ENCODE assay signal across 24 cellular contexts in the genomic region with DNA sequence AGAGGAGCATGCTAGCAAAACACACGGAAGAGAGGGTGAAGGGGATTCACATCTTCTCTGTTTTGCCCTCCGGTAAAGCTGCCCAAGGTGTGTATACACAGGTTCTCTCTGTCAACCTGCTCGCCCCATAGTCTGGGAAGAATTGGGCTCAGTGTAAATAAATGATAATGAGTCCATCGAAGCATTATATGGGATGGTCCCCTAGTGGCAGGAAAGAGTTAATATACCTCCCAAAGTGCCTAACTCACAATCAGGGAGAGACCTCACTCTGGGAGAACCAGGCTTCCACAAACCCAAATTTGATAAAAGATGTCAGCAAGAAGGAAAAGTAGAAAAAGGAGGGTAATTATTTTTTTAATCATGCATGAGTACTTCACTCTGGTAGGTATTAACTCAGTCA.
A peak's percentile ranks its signal among the peaks of the same experiment; 100 is the strongest.
DNase-seq lines count a peak whose midpoint lies in the region; ATAC-seq, FAIRE-seq and TF ChIP-seq lines count a peak whose summit lies in the region.
"Had no signal": no experiment of that assay in that cellular context is flagged by ENCODE, and none has a peak within 500 bp of the region (broad histone marks: within the 10 kb centered on the region; RNA-seq: fewer than 3 reads in every experiment).

No MANE protein-coding gene starts in this region.

- H3K79me2 ChIP-seq in HepG2 (ENCODE audit: insufficient read depth, low read length) = no peaks in the 10 kb centered on the region

- TF ChIP-seq CTCF in HepG2 (CRISPR knock-in tag; IDR thresholded peaks at IDR 0.05) (no peak), right lobe of liver (IDR thresholded peaks at IDR 0.05) (no peak), WTC11 (IDR thresholded peaks at IDR 0.05) (no peak; the same call in 1 of the 2 replicates)

- 0% methylated on average over 4 of the region's 4 CpGs for WGBS in HepG2 (ENCODE audit: low lambda C conversion rate)
- WGBS in right lobe of liver (ENCODE audit: insufficient coverage, low coverage, low lambda C conversion rate, missing lambda C conversion rate) = 64% methylated on average over 4 of the region's 4 CpGs

- no peaks in the 10 kb centered on the region for H3K27me3 Mint-ChIP-seq in WTC11 (ENCODE audit: low read depth)
- H3K27me3 Mint-ChIP-seq: CD4-positive, CD25-positive, alpha-beta regulatory T cell had no signal

- no peak overlapping the region for H3K27ac Mint-ChIP-seq in WTC11
- H3K27ac Mint-ChIP-seq: B cell; CD4-positive, CD25-positive, alpha-beta regulatory T cell; T-helper 1 cell treated with Interleukin-12 subunit alpha and Interleukin-12 subunit beta and Interleukin-4 antibody, amounts not matched to agents 30 μg/mL and 1 μg/mL, for 36 hours had no signal

- H4K20me1 ChIP-seq in HepG2 (ENCODE audit: insufficient read depth, low read length) = no peaks in the 10 kb centered on the region

- peaks cover 22% of the 10 kb centered on the region for H3K4me1 Mint-ChIP-seq in WTC11
- H3K4me1 Mint-ChIP-seq: B cell; CD4-positive, CD25-positive, alpha-beta regulatory T cell had no signal

- H3K9me3 Mint-ChIP-seq in WTC11 = 0 out of 2 replicates have a peak, but pooled peaks cover under 1% of the 10 kb centered on the region

- DNase-seq in HepG2 (ENCODE audit: low spot score) = no peak
- DNase-seq in right lobe of liver = no peak
- DNase-seq in H7 = peak; percentile 21
- no peak for DNase-seq in WTC11 (ENCODE audit: low spot score)
- DNase-seq in COLO829 (ENCODE audit: low spot score) = no peak
- no peak for DNase-seq in activated naive CD4-positive, alpha-beta T cell treated with anti-CD3 and anti-CD28 coated beads, Interleukin-2, amount 50 U/mL, for 16 hours
- no peak for DNase-seq in NCI-H1694 treated with DMSO at 0.1 percent for 48 hours (lab: John Stamatoyannopoulos, UW)
- DNase-seq: CD4-positive, CD25-positive, alpha-beta regulatory T cell; COR-L47; IMR-90; NCI-H1417; NCI-H187 treated with DMSO at 0.1 percent for 48 hours; NCI-H2107; NCI-H446 treated with DMSO at 0.1 percent for 48 hours; NCI-H526 treated with DMSO at 0.1 percent for 48 hours; OCI-M1; SHP77 had no signal

- H3K4me3 ChIP-seq in HepG2 (replicated peaks in 1 of 3; ENCODE audit: insufficient read depth in 1 of 3, low read depth in 2 of 3, low read length in 3 of 3) = no peak overlapping the region
- no peak overlapping the region for H3K4me3 ChIP-seq in right lobe of liver
- H3K4me3 ChIP-seq in H7 (ENCODE audit: insufficient read depth, low read depth, low read length) = no peak overlapping the region
- H3K4me3 ChIP-seq: A549 had no signal

- in situ Hi-C loops in HepG2 (cut with HindIII; ENCODE audit: extremely low pct_ligation_motif_present, low pct_unique_long_range_greater_than_20kb) = no loop called here

- H3K9me3 ChIP-seq in HepG2 (ENCODE audit: low read length) (peaks cover 4% of the 10 kb centered on the region; the same call in 1 of the 2 replicates), right lobe of liver (no peaks in the 10 kb centered on the region)
- H3K9me3 ChIP-seq: A549 had no signal

- no TSS peak for BruUV-seq in HepG2 (replicated peaks; lab: Mats Ljungman, UMichigan)

- POLR2A ChIA-PET in HepG2 (lab: Yijun Ruan, JAX) = no interaction called here
- POLR2A ChIA-PET in WTC11 (lab: Charles Lee) = no interaction called here

- TF ChIP-seq POLR2A in HepG2 (IDR thresholded peaks at IDR 0.05; ENCODE audit: insufficient read depth in 1 of 2, low read depth in 2 of 2, low read length in 2 of 2) = no peak
- TF ChIP-seq POLR2A in right lobe of liver (IDR thresholded peaks at IDR 0.05) = no peak

- CTCF ChIA-PET in HepG2 (lab: Yijun Ruan, JAX; ENCODE audit: low intra/inter-chr PET ratio, low total read pairs) = no interaction called here
- CTCF ChIA-PET in WTC11 (lab: Charles Lee) = no interaction called here

- H3K27ac ChIP-seq in HepG2 (ENCODE audit: extremely low read length, insufficient read depth, low read length) (no peak overlapping the region), right lobe of liver (no peak overlapping the region)
- H3K27ac ChIP-seq: A549, KMS-11 had no signal

- intact Hi-C loops in HepG2 (cut with micrococcal nuclease; ENCODE audit: unreplicated experiment) = no loop called here
- intact Hi-C loops in right lobe of liver (cut with DNase I) = no loop called here

- H3K4me2 ChIP-seq in HepG2 (ENCODE audit: low read depth, low read length) = no peak overlapping the region
- H3K4me2 ChIP-seq: A549, KMS-11 had no signal

- no peak for TF ChIP-seq EP300 in HepG2 (IDR thresholded peaks at IDR 0.05; ENCODE audit: low read depth in 2 of 2, low read length in 2 of 2)
- no peak for TF ChIP-seq EP300 in HepG2 (CRISPR knock-in tag; IDR thresholded peaks at IDR 0.05; ENCODE audit: borderline replicate concordance)

- H2AFZ ChIP-seq in HepG2 (ENCODE audit: low read length) = no peak overlapping the region

- H3K4me1 ChIP-seq in HepG2 (ENCODE audit: insufficient read depth, low read length) (no peaks in the 10 kb centered on the region), right lobe of liver (no peaks in the 10 kb centered on the region)
- H3K4me1 ChIP-seq: A549 had no signal

- no peaks in the 10 kb centered on the region for H3K36me3 Mint-ChIP-seq in WTC11
- H3K36me3 Mint-ChIP-seq: CD4-positive, CD25-positive, alpha-beta regulatory T cell had no signal

- ATAC-seq in HepG2 (no peak), right lobe of liver (no peak), WTC11 (peak; percentile 78), GM19023 (IDR thresholded peaks at IDR 0.05; ENCODE audit: unreplicated experiment) (no peak)
- ATAC-seq: A549, HCT116 had no signal

- no peak for TF ChIP-seq RAD21 in HepG2 (CRISPR knock-in tag; IDR thresholded peaks at IDR 0.05)

- no peak for FAIRE-seq in HepG2 (lab: Jason Lieb, UNC)
- FAIRE-seq: A549, HTR-8/SVneo had no signal

- H3K27me3 ChIP-seq in HepG2 (ENCODE audit: control insufficient read depth in 1 of 2, insufficient read depth in 2 of 2, low read length in 2 of 2) (no peaks in the 10 kb centered on the region), right lobe of liver (no peaks in the 10 kb centered on the region), H7 (ENCODE audit: control insufficient read depth, insufficient read depth, low read length) (no peaks in the 10 kb centered on the region)

- no peaks in the 10 kb centered on the region for H3K36me3 ChIP-seq in HepG2 (replicated peaks in 1 of 2; ENCODE audit: control insufficient read depth in 1 of 2, insufficient read depth in 2 of 2, low read length in 2 of 2)
- H3K36me3 ChIP-seq in right lobe of liver = no peaks in the 10 kb centered on the region
- H3K36me3 ChIP-seq in H7 (replicated peaks; ENCODE audit: control insufficient read depth, insufficient read depth, low read length) = no peaks in the 10 kb centered on the region

- H3K9ac ChIP-seq in HepG2 (ENCODE audit: insufficient read depth, low read depth, low read length) = no peak overlapping the region
- H3K9ac ChIP-seq: KMS-11 had no signal

- no peak overlapping the region for H3K4me3 Mint-ChIP-seq in WTC11
- H3K4me3 Mint-ChIP-seq: B cell; CD4-positive, CD25-positive, alpha-beta regulatory T cell; T-helper 1 cell treated with Interleukin-12 subunit alpha and Interleukin-12 subunit beta and Interleukin-4 antibody, amounts not matched to agents 30 μg/mL and 1 μg/mL, for 36 hours had no signal

TF ChIP-seq in HepG2, 621 proteins besides CTCF, POLR2A, EP300 and RAD21 (continues in another document):
- TF ChIP-seq, protein P1, sequence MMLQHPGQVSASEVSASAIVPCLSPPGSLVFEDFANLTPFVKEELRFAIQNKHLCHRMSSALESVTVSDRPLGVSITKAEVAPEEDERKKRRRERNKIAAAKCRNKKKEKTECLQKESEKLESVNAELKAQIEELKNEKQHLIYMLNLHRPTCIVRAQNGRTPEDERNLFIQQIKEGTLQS (CRISPR knock-in tag; IDR thresholded peaks at IDR 0.05) = no peak
- no peak for TF ChIP-seq ZSCAN22 (CRISPR knock-in tag; IDR thresholded peaks at IDR 0.05)

TF ChIP-seq in WTC11, 78 proteins besides CTCF, POLR2A, EP300 and RAD21 (continues in another document):
- no peak for TF ChIP-seq GABPB1 (CRISPR knock-in tag; IDR thresholded peaks at IDR 0.05)
- TF ChIP-seq ZNF423 (CRISPR knock-in tag; IDR thresholded peaks at IDR 0.05) = no peak
- no peak for TF ChIP-seq OVOL2 (CRISPR knock-in tag; IDR thresholded peaks at IDR 0.05; ENCODE audit: borderline replicate concordance)
- TF ChIP-seq, protein P2, sequence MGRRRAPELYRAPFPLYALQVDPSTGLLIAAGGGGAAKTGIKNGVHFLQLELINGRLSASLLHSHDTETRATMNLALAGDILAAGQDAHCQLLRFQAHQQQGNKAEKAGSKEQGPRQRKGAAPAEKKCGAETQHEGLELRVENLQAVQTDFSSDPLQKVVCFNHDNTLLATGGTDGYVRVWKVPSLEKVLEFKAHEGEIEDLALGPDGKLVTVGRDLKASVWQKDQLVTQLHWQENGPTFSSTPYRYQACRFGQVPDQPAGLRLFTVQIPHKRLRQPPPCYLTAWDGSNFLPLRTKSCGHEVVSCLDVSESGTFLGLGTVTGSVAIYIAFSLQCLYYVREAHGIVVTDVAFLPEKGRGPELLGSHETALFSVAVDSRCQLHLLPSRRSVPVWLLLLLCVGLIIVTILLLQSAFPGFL (CRISPR knock-in tag; IDR thresholded peaks at IDR 0.05; ENCODE audit: borderline replicate concordance) = no peak
- TF ChIP-seq JAZF1 (CRISPR knock-in tag; IDR thresholded peaks at IDR 0.05) = no peak
- no peak for TF ChIP-seq SP1 (CRISPR knock-in tag; conservative IDR thresholded peaks at IDR 0.05)
- TF ChIP-seq NFYB (CRISPR knock-in tag; conservative IDR thresholded peaks at IDR 0.05; ENCODE audit: low read depth) = no peak
- TF ChIP-seq, protein P3, sequence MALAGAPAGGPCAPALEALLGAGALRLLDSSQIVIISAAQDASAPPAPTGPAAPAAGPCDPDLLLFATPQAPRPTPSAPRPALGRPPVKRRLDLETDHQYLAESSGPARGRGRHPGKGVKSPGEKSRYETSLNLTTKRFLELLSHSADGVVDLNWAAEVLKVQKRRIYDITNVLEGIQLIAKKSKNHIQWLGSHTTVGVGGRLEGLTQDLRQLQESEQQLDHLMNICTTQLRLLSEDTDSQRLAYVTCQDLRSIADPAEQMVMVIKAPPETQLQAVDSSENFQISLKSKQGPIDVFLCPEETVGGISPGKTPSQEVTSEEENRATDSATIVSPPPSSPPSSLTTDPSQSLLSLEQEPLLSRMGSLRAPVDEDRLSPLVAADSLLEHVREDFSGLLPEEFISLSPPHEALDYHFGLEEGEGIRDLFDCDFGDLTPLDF (CRISPR knock-in tag; IDR thresholded peaks at IDR 0.05) = no peak
- no peak for TF ChIP-seq ZNF232 (CRISPR knock-in tag; IDR thresholded peaks at IDR 0.05)
- no peak for TF ChIP-seq JUN (CRISPR knock-in tag; IDR thresholded peaks at IDR 0.05)
- TF ChIP-seq, protein P1 (CRISPR knock-in tag; conservative IDR thresholded peaks at IDR 0.05) = no peak
- TF ChIP-seq GTF2I (CRISPR knock-in tag; conservative IDR thresholded peaks at IDR 0.05) = no peak
- TF ChIP-seq PRRX2 (CRISPR knock-in tag; IDR thresholded peaks at IDR 0.05) = no peak
- no peak for TF ChIP-seq TEAD4 (CRISPR knock-in tag; IDR thresholded peaks at IDR 0.05)
- no peak for TF ChIP-seq TP53 (CRISPR knock-in tag; IDR thresholded peaks at IDR 0.05)
